ENCODE assay signal across 1 cellular context in the genomic region with DNA sequence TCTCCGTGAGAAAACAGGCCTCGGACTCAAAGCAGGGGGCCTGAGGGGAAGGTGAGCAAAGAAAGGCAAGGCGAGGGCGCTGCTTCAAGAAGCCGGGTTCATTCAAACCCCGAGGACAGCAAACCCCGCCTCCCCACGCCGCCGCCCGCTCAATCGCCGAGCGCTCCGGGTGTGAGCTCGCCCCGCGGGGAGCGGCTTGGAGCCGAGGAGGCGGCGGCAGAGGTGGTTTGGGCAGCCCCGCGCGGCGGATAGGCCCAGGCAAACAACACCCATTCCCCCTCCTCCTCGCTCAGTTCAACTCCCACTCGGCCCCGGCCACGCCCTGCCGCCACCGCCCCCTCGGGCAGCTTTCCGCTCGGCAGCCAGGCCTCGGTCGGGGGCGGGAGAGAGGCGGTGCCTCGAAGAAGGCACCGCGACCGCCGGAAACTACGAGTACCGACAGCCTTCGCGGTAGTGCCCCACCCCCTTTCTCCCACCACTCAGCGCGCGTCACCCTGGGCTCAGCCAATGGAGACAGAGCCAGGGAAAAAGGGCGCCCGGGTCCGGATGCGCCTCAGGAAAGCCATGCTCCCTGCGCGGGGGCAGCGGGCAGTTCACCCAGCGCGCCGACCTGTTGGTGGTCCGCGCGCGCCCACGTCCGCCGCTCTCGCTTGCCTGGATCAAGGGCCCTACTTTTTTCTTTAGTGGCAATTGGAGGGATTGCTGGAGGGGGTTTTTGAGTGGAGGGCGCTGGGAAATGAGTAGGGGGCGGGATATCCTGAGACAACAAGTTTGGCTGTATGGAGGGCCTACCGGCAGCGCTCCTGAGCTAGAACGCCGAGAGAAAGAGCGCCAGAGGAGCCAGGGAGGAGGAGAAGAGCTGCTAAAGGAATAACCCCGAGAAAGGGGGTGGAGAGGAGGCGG.
TF ChIP-seq lines count a peak whose summit lies in the region.

No MANE protein-coding gene starts in this region.

TF ChIP-seq in SK-N-SH, 30 proteins besides CTCF, POLR2A, EP300 and RAD21 (continued from another document):
- TF ChIP-seq, protein P1, sequence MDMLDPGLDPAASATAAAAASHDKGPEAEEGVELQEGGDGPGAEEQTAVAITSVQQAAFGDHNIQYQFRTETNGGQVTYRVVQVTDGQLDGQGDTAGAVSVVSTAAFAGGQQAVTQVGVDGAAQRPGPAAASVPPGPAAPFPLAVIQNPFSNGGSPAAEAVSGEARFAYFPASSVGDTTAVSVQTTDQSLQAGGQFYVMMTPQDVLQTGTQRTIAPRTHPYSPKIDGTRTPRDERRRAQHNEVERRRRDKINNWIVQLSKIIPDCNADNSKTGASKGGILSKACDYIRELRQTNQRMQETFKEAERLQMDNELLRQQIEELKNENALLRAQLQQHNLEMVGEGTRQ (IDR thresholded peaks at IDR 0.05; ENCODE audit: borderline replicate concordance, low read depth, low read length), result no peak
- TF ChIP-seq EZH2phosphoT487 (IDR thresholded peaks at IDR 0.05; ENCODE audit: borderline replicate concordance, low read depth) (no peak), USF1 (IDR thresholded peaks at IDR 0.05; ENCODE audit: borderline replicate concordance, low read depth) (no peak; the same call in 1 of the 2 replicates), MXI1 (IDR thresholded peaks at IDR 0.05; ENCODE audit: low read depth, low read length) (peak; percentile 99), FOXJ3 (CRISPR knock-in tag; IDR thresholded peaks at IDR 0.05) (0 out of 2 replicates have a peak, but pooled peaks have one; percentile 33), POLR2AphosphoS5 (IDR thresholded peaks at IDR 0.05; ENCODE audit: low read depth, low read length) (no peak), SIN3A (IDR thresholded peaks at IDR 0.05; ENCODE audit: borderline replicate concordance, low read depth, low read length) (peak; percentile 98), NFIC (IDR thresholded peaks at IDR 0.05; ENCODE audit: borderline replicate concordance) (0 out of 2 replicates have a peak, but pooled peaks have one; percentile 21), TCF12 (IDR thresholded peaks at IDR 0.05) (no peak), ZBTB33 (IDR thresholded peaks at IDR 0.05; ENCODE audit: borderline replicate concordance, low read depth) (no peak), RXRA (IDR thresholded peaks at IDR 0.05; ENCODE audit: borderline replicate concordance, low read depth) (no peak)
- TF ChIP-seq, protein P2, sequence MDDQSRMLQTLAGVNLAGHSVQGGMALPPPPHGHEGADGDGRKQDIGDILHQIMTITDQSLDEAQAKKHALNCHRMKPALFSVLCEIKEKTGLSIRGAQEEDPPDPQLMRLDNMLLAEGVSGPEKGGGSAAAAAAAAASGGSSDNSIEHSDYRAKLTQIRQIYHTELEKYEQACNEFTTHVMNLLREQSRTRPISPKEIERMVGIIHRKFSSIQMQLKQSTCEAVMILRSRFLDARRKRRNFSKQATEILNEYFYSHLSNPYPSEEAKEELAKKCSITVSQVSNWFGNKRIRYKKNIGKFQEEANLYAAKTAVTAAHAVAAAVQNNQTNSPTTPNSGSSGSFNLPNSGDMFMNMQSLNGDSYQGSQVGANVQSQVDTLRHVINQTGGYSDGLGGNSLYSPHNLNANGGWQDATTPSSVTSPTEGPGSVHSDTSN (IDR thresholded peaks at IDR 0.05), result peak; percentile 7; the same call in 1 of the 2 replicates
